ENCODE assay signal across 6 cellular contexts in the genomic region with DNA sequence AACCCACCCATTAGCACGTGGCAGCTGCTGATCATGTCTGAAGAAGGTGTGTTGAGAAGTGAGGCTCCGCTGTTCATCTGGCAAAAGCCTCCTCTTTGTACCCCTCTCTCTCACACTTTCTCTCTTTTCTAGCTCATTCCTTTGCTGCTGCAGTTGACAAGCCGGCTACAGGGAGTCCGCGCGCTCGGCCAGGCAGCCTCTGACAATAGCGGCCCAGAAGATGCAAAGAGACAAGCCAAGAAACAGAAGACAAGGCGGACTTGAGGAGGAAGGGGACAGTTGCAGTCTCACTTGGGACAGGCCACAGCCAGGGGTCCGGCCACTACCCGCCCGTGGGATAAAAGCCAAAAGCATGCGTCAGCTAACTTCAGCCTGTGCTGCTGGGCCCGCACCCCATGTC. TPM values are rescaled to one million over a fixed set of nuclear protein-coding genes. Genes with fewer than 3 reads are reported as not detected.
A peak's percentile ranks its signal among the peaks of the same experiment; 100 is the strongest.
DNase-seq lines count a peak whose midpoint lies in the region; ATAC-seq, FAIRE-seq and TF ChIP-seq lines count a peak whose summit lies in the region.
"Not testable (repeated sequence)": the region's sequence is repeated elsewhere in the genome, so short reads cannot be mapped to it uniquely, and the experiment has no call there.

No MANE protein-coding gene starts in this region.

- H3K9ac ChIP-seq in IMR-90 (ENCODE audit: low read depth, low read length); kidney (ENCODE audit: low read length in 2 of 2): not testable (repeated sequence)

- H2BK5ac ChIP-seq in IMR-90 (ENCODE audit: low read depth, low read length, poor library complexity, severe bottlenecking), result not testable (repeated sequence)

- CTCF ChIA-PET in IMR-90 (lab: Yijun Ruan, JAX), result not testable (repeated sequence)

- not testable (repeated sequence) for H4K5ac ChIP-seq in IMR-90 (ENCODE audit: low read depth, low read length)

- not testable (repeated sequence) for FAIRE-seq in kidney (lab: Jason Lieb, UNC)

- not testable (repeated sequence) for TF ChIP-seq CTCF in IMR-90 (conservative IDR thresholded peaks at IDR 0.05; ENCODE audit: low read depth, low read length); coronary artery (IDR thresholded peaks at IDR 0.05); kidney (IDR thresholded peaks at IDR 0.05; ENCODE audit: borderline replicate concordance, extremely low read depth, insufficient read depth); osteocyte (IDR thresholded peaks at IDR 0.05)

- ATAC-seq in IMR-90 (ENCODE audit: low read depth); Right ventricle myocardium inferior: not testable (repeated sequence)

- H3K4me2 ChIP-seq in IMR-90 (ENCODE audit: low read depth, low read length), result not testable (repeated sequence)

- not testable (repeated sequence) for H2AFZ ChIP-seq in IMR-90 (replicated peaks; ENCODE audit: low read length, poor library complexity)

- H2BK120ac ChIP-seq in IMR-90 (ENCODE audit: low read depth, low read length), result not testable (repeated sequence)

- BruUV-seq in IMR-90 (replicated peaks; lab: Mats Ljungman, UMichigan), result TSS peak; percentile 99

- not testable (repeated sequence) for H3K4ac ChIP-seq in IMR-90 (ENCODE audit: low read depth, low read length)

- H3K56ac ChIP-seq in IMR-90 (ENCODE audit: extremely low read depth, insufficient read depth, low read length), result not testable (repeated sequence)

- 92% methylated on average over 6 of the region's 14 CpGs; no CpG with 5 or more reads in 1 of the 2 experiments for WGBS in IMR-90 (ENCODE audit: extremely low coverage in 2 of 2, insufficient read length in 1 of 2), 2 experiments

- not testable (repeated sequence) for H3K14ac ChIP-seq in IMR-90 (replicated peaks; ENCODE audit: low read depth, low read length)

- dilution Hi-C loops in IMR-90 (cut with HindIII; ENCODE audit: low sequenced_read_pairs, unreplicated experiment), result not testable (repeated sequence)

- H3K23ac ChIP-seq in IMR-90 (ENCODE audit: low read depth, low read length), result not testable (repeated sequence)

- TF ChIP-seq POLR2A in IMR-90 (IDR thresholded peaks at IDR 0.05; ENCODE audit: low read depth, low read length), result not testable (repeated sequence)

- not testable (repeated sequence) for H3K36me3 ChIP-seq in IMR-90 (ENCODE audit: control insufficient read depth, insufficient read depth, low read length); kidney (ENCODE audit: control insufficient read depth in 1 of 2, insufficient read depth in 2 of 2, low read length in 2 of 2)

- H2AK5ac ChIP-seq in IMR-90 (ENCODE audit: low read depth, low read length), result not testable (repeated sequence)

- H3K18ac ChIP-seq in IMR-90 (ENCODE audit: low read depth, low read length), result not testable (repeated sequence)

- in situ Hi-C loops in IMR-90 (cut with MboI; ENCODE audit: low sequenced_read_pairs), result not testable (repeated sequence)

- not testable (repeated sequence) for H3K9me3 ChIP-seq in IMR-90 (ENCODE audit: control insufficient read depth, insufficient read depth, low read length); kidney (ENCODE audit: control insufficient read depth in 1 of 2, low read length in 2 of 2)

- not testable (repeated sequence) for H4K8ac ChIP-seq in IMR-90 (ENCODE audit: low read depth in 2 of 2, low read length in 2 of 2)

- POLR2A ChIA-PET in IMR-90 (lab: Charles Lee; ENCODE audit: unreplicated experiment), result not testable (repeated sequence)

- not testable (repeated sequence) for H3K36me3 Mint-ChIP-seq in activated CD4-positive, alpha-beta T cell treated with anti-CD3 and anti-CD28 coated beads, Interleukin-2, amount 10 ng/mL, durations not matched to agents 24 days and 14 days (ENCODE audit: low read depth); osteocyte (ENCODE audit: unreplicated experiment)

- not testable (repeated sequence) for H2BK15ac ChIP-seq in IMR-90 (ENCODE audit: low read depth, low read length)

- not testable (repeated sequence) for H2AK9ac ChIP-seq in IMR-90 (replicated peaks; ENCODE audit: low read depth, low read length, poor library complexity)

- H3K27ac ChIP-seq in IMR-90 (ENCODE audit: insufficient read depth, low read length); coronary artery; kidney (ENCODE audit: low read depth in 2 of 2, low read length in 2 of 2): not testable (repeated sequence)

- H3K9me1 ChIP-seq in IMR-90 (ENCODE audit: insufficient read depth, low read length), result not testable (repeated sequence)

- intact Hi-C loops in IMR-90 (cut with micrococcal nuclease); activated CD4-positive, alpha-beta T cell treated with anti-CD3 and anti-CD28 coated beads, Interleukin-2, amount 10 ng/mL, durations not matched to agents 24 days and 14 days (cut with micrococcal nuclease); Right ventricle myocardium inferior (cut with DNase I); kidney (cut with DNase I): not testable (repeated sequence)

- H3K4me3 Mint-ChIP-seq in activated CD4-positive, alpha-beta T cell treated with anti-CD3 and anti-CD28 coated beads, Interleukin-2, amount 10 ng/mL, durations not matched to agents 24 days and 14 days; osteocyte (ENCODE audit: unreplicated experiment): not testable (repeated sequence)

- not testable (repeated sequence) for H3K4me1 Mint-ChIP-seq in activated CD4-positive, alpha-beta T cell treated with anti-CD3 and anti-CD28 coated beads, Interleukin-2, amount 10 ng/mL, durations not matched to agents 24 days and 14 days; osteocyte (ENCODE audit: unreplicated experiment)

- not testable (repeated sequence) for DNase-seq in IMR-90
- DNase-seq in activated CD4-positive, alpha-beta T cell treated with anti-CD3 and anti-CD28 coated beads, Interleukin-2, amount 10 ng/mL, durations not matched to agents 24 days and 14 days, result peak; percentile 48
- DNase-seq in coronary artery (ENCODE audit: low spot score), result peak; percentile 31
- DNase-seq in Right ventricle myocardium inferior (ENCODE audit: missing footprints), result peak; percentile 54
- peak; percentile 29 for DNase-seq in kidney
- DNase-seq in osteocyte (ENCODE audit: extremely low spot score, unreplicated experiment), result peak; percentile 80

- not testable (repeated sequence) for H4K20me1 ChIP-seq in IMR-90 (ENCODE audit: insufficient read depth, low read length)

- H3K27ac Mint-ChIP-seq in activated CD4-positive, alpha-beta T cell treated with anti-CD3 and anti-CD28 coated beads, Interleukin-2, amount 10 ng/mL, durations not matched to agents 24 days and 14 days; osteocyte (ENCODE audit: unreplicated experiment): not testable (repeated sequence)

- not testable (repeated sequence) for H3K9me3 Mint-ChIP-seq in activated CD4-positive, alpha-beta T cell treated with anti-CD3 and anti-CD28 coated beads, Interleukin-2, amount 10 ng/mL, durations not matched to agents 24 days and 14 days; osteocyte (ENCODE audit: unreplicated experiment)

- H3K4me3 ChIP-seq in IMR-90 (ENCODE audit: insufficient read depth, low read depth, low read length); coronary artery; kidney (ENCODE audit: low read length in 2 of 2): not testable (repeated sequence)

- not testable (repeated sequence) for H4K91ac ChIP-seq in IMR-90 (ENCODE audit: insufficient read depth, low read depth, low read length)

- H3K79me1 ChIP-seq in IMR-90 (ENCODE audit: low read depth in 1 of 2, low read length in 2 of 2), result not testable (repeated sequence)

- not testable (repeated sequence) for H3K27me3 Mint-ChIP-seq in activated CD4-positive, alpha-beta T cell treated with anti-CD3 and anti-CD28 coated beads, Interleukin-2, amount 10 ng/mL, durations not matched to agents 24 days and 14 days; osteocyte (ENCODE audit: unreplicated experiment)

- not testable (repeated sequence) for H3K27me3 ChIP-seq in IMR-90 (ENCODE audit: control insufficient read depth, insufficient read depth, low read length)

- H3K4me1 ChIP-seq in IMR-90 (ENCODE audit: control insufficient read depth, insufficient read depth, low read length); kidney (ENCODE audit: control insufficient read depth in 1 of 2, insufficient read depth in 1 of 2, low read depth in 1 of 2, low read length in 2 of 2): not testable (repeated sequence)

- not testable (repeated sequence) for H2BK20ac ChIP-seq in IMR-90 (ENCODE audit: low read depth, low read length)

- not testable (repeated sequence) for TF ChIP-seq RAD21 in IMR-90 (IDR thresholded peaks at IDR 0.05; ENCODE audit: low read length)

RNA-seq across cellular contexts. Expression of gene NPIPA1, which starts 41.9 kb away (rescaled TPM):
- total RNA-seq in IMR-90 (2012; rRNA removed) (8.1 and 10.3 TPM in 2 replicates), Right ventricle myocardium inferior (45.3 TPM), kidney (79.3 TPM), osteocyte (148 and 176 TPM in 2 replicates)
- polyA plus RNA-seq in IMR-90 (2012; rRNA removed) (74.5 and 85.8 TPM in 2 replicates), kidney (ENCODE audit: insufficient read depth, low read depth, low replicate concordance) (26.7 TPM)
- 19.5 and 34.3 TPM in 2 replicates for polyA plus RNA-seq in IMR-90 (2012; cell fraction: cytosol; rRNA removed)
- 380 and 593 TPM in 2 replicates for polyA plus RNA-seq in IMR-90 (2012; cell fraction: nucleus; rRNA removed; ENCODE audit: low replicate concordance)
- total RNA-seq in activated CD4-positive, alpha-beta T cell treated with anti-CD3 and anti-CD28 coated beads, Interleukin-2, amount 10 ng/mL, durations not matched to agents 24 days and 14 days, result 120 and 122 TPM in 2 replicates
